1 cellular context compared by ENCODE assay signal in genomic region chr12:32106517-32107366, GRCh38.
A peak's percentile ranks its signal among the peaks of the same experiment; 100 is the strongest.
TF ChIP-seq lines count a peak whose summit lies in the region.

TSS of gene BICD1 (plus strand) at chr12:32106847. CDS start at chr12:32107332, 485 bp downstream.

TF ChIP-seq in WTC11, 78 proteins besides CTCF, POLR2A, EP300 and RAD21 (continued from another document):
- no peak for TF ChIP-seq AFF4 (CRISPR knock-in tag; IDR thresholded peaks at IDR 0.05; ENCODE audit: borderline replicate concordance)
- TF ChIP-seq, protein P1, sequence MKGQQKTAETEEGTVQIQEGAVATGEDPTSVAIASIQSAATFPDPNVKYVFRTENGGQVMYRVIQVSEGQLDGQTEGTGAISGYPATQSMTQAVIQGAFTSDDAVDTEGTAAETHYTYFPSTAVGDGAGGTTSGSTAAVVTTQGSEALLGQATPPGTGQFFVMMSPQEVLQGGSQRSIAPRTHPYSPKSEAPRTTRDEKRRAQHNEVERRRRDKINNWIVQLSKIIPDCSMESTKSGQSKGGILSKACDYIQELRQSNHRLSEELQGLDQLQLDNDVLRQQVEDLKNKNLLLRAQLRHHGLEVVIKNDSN (CRISPR knock-in tag; IDR thresholded peaks at IDR 0.05), result no peak
- TF ChIP-seq, protein P2, sequence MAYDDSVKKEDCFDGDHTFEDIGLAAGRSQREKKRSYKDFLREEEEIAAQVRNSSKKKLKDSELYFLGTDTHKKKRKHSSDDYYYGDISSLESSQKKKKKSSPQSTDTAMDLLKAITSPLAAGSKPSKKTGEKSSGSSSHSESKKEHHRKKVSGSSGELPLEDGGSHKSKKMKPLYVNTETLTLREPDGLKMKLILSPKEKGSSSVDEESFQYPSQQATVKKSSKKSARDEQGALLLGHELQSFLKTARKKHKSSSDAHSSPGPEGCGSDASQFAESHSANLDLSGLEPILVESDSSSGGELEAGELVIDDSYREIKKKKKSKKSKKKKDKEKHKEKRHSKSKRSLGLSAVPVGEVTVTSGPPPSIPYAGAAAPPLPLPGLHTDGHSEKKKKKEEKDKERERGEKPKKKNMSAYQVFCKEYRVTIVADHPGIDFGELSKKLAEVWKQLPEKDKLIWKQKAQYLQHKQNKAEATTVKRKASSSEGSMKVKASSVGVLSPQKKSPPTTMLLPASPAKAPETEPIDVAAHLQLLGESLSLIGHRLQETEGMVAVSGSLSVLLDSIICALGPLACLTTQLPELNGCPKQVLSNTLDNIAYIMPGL (CRISPR knock-in tag; IDR thresholded peaks at IDR 0.05), result peak; percentile 91; the same call in 1 of the 2 replicates
- TF ChIP-seq, protein P3, sequence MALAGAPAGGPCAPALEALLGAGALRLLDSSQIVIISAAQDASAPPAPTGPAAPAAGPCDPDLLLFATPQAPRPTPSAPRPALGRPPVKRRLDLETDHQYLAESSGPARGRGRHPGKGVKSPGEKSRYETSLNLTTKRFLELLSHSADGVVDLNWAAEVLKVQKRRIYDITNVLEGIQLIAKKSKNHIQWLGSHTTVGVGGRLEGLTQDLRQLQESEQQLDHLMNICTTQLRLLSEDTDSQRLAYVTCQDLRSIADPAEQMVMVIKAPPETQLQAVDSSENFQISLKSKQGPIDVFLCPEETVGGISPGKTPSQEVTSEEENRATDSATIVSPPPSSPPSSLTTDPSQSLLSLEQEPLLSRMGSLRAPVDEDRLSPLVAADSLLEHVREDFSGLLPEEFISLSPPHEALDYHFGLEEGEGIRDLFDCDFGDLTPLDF (CRISPR knock-in tag; IDR thresholded peaks at IDR 0.05), result 0 out of 2 replicates have a peak, but pooled peaks have one; percentile 10
- peak; percentile 80 for TF ChIP-seq ZNF423 (CRISPR knock-in tag; IDR thresholded peaks at IDR 0.05)
- TF ChIP-seq, protein P4, sequence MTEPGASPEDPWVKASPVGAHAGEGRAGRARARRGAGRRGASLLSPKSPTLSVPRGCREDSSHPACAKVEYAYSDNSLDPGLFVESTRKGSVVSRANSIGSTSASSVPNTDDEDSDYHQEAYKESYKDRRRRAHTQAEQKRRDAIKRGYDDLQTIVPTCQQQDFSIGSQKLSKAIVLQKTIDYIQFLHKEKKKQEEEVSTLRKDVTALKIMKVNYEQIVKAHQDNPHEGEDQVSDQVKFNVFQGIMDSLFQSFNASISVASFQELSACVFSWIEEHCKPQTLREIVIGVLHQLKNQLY (CRISPR knock-in tag; IDR thresholded peaks at IDR 0.05), result no peak
- 0 out of 2 replicates have a peak, but pooled peaks have one; percentile 67 for TF ChIP-seq ETV6 (CRISPR knock-in tag; IDR thresholded peaks at IDR 0.05)
- 0 out of 2 replicates have a peak, but pooled peaks have one; percentile 63 for TF ChIP-seq CBFB (CRISPR knock-in tag; IDR thresholded peaks at IDR 0.05; ENCODE audit: low read depth)
- TF ChIP-seq FOXK1 (CRISPR knock-in tag; IDR thresholded peaks at IDR 0.05), result peak; percentile 80; the same call in 1 of the 2 replicates
- TF ChIP-seq RORB (CRISPR knock-in tag; IDR thresholded peaks at IDR 0.05), result no peak
- no peak for TF ChIP-seq ATF1 (CRISPR knock-in tag; IDR thresholded peaks at IDR 0.05)
- TF ChIP-seq, protein P5, sequence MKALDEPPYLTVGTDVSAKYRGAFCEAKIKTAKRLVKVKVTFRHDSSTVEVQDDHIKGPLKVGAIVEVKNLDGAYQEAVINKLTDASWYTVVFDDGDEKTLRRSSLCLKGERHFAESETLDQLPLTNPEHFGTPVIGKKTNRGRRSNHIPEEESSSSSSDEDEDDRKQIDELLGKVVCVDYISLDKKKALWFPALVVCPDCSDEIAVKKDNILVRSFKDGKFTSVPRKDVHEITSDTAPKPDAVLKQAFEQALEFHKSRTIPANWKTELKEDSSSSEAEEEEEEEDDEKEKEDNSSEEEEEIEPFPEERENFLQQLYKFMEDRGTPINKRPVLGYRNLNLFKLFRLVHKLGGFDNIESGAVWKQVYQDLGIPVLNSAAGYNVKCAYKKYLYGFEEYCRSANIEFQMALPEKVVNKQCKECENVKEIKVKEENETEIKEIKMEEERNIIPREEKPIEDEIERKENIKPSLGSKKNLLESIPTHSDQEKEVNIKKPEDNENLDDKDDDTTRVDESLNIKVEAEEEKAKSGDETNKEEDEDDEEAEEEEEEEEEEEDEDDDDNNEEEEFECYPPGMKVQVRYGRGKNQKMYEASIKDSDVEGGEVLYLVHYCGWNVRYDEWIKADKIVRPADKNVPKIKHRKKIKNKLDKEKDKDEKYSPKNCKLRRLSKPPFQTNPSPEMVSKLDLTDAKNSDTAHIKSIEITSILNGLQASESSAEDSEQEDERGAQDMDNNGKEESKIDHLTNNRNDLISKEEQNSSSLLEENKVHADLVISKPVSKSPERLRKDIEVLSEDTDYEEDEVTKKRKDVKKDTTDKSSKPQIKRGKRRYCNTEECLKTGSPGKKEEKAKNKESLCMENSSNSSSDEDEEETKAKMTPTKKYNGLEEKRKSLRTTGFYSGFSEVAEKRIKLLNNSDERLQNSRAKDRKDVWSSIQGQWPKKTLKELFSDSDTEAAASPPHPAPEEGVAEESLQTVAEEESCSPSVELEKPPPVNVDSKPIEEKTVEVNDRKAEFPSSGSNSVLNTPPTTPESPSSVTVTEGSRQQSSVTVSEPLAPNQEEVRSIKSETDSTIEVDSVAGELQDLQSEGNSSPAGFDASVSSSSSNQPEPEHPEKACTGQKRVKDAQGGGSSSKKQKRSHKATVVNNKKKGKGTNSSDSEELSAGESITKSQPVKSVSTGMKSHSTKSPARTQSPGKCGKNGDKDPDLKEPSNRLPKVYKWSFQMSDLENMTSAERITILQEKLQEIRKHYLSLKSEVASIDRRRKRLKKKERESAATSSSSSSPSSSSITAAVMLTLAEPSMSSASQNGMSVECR (CRISPR knock-in tag; IDR thresholded peaks at IDR 0.05; ENCODE audit: borderline replicate concordance), result peak; percentile 70; the same call in 1 of the 2 replicates
- TF ChIP-seq NR3C1 (CRISPR knock-in tag; conservative IDR thresholded peaks at IDR 0.05; ENCODE audit: low read depth), result no peak
- TF ChIP-seq ESRRA (CRISPR knock-in tag; IDR thresholded peaks at IDR 0.05; ENCODE audit: borderline replicate concordance), result peak; percentile 72; the same call in 1 of the 2 replicates
- TF ChIP-seq PRRX2 (CRISPR knock-in tag; IDR thresholded peaks at IDR 0.05), result no peak
- peak; percentile 78 for TF ChIP-seq TEAD1 (CRISPR knock-in tag; IDR thresholded peaks at IDR 0.05)
- TF ChIP-seq SMAD3 (CRISPR knock-in tag; IDR thresholded peaks at IDR 0.05; ENCODE audit: borderline replicate concordance), result 0 out of 2 replicates have a peak, but pooled peaks have one; percentile 45
- TF ChIP-seq SMAD4 (CRISPR knock-in tag; IDR thresholded peaks at IDR 0.05), result no peak
- TF ChIP-seq SP1 (CRISPR knock-in tag; conservative IDR thresholded peaks at IDR 0.05), result peak; percentile 72
- TF ChIP-seq ZNF416 (CRISPR knock-in tag; IDR thresholded peaks at IDR 0.05), result no peak
- TF ChIP-seq NFYB (CRISPR knock-in tag; conservative IDR thresholded peaks at IDR 0.05; ENCODE audit: low read depth), result peak; percentile 15; the same call in 1 of the 2 replicates
- TF ChIP-seq E2F5 (CRISPR knock-in tag; IDR thresholded peaks at IDR 0.05), result peak; percentile 93
- TF ChIP-seq RELA (CRISPR knock-in tag; IDR thresholded peaks at IDR 0.05; ENCODE audit: borderline replicate concordance), result 0 out of 2 replicates have a peak, but pooled peaks have one; percentile 54
- TF ChIP-seq ZNF317 (CRISPR knock-in tag; IDR thresholded peaks at IDR 0.05; ENCODE audit: borderline replicate concordance, low read depth), result no peak
- no peak for TF ChIP-seq ZBTB21 (CRISPR knock-in tag; IDR thresholded peaks at IDR 0.05; ENCODE audit: borderline replicate concordance)
- no peak for TF ChIP-seq JAZF1 (CRISPR knock-in tag; IDR thresholded peaks at IDR 0.05)
- peak; percentile 73 for TF ChIP-seq FOXP1 (CRISPR knock-in tag; IDR thresholded peaks at IDR 0.05; ENCODE audit: borderline replicate concordance)
- no peak for TF ChIP-seq ATF2 (CRISPR knock-in tag; IDR thresholded peaks at IDR 0.05; ENCODE audit: borderline replicate concordance, low read depth)
- TF ChIP-seq KAT7 (CRISPR knock-in tag; IDR thresholded peaks at IDR 0.05; ENCODE audit: borderline replicate concordance), result peak; percentile 97
- TF ChIP-seq, protein P6, sequence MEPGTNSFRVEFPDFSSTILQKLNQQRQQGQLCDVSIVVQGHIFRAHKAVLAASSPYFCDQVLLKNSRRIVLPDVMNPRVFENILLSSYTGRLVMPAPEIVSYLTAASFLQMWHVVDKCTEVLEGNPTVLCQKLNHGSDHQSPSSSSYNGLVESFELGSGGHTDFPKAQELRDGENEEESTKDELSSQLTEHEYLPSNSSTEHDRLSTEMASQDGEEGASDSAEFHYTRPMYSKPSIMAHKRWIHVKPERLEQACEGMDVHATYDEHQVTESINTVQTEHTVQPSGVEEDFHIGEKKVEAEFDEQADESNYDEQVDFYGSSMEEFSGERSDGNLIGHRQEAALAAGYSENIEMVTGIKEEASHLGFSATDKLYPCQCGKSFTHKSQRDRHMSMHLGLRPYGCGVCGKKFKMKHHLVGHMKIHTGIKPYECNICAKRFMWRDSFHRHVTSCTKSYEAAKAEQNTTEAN (CRISPR knock-in tag; IDR thresholded peaks at IDR 0.05), result peak; percentile 85; the same call in 1 of the 2 replicates
